8 cellular contexts compared by ENCODE assay signal in genomic region chr7:131501422-131501821, GRCh38. TPM values are rescaled to one million over a fixed set of nuclear protein-coding genes. Genes with fewer than 3 reads are reported as not detected.
DNase-seq lines count a peak whose midpoint lies in the region; ATAC-seq and TF ChIP-seq lines count a peak whose summit lies in the region.

No MANE protein-coding gene starts in this region.

- H3K9me3 Mint-ChIP-seq in CD4-positive, alpha-beta memory T cell, result no peaks in the 10 kb centered on the region
- H3K9me3 Mint-ChIP-seq in activated naive CD8-positive, alpha-beta T cell treated with anti-CD3 and anti-CD28 coated beads, Interleukin-2, amount 50 U/mL, for 24 hours, result no peaks in the 10 kb centered on the region

- no peak overlapping the region for H2AFZ ChIP-seq in KMS-11 (ENCODE audit: low read depth)

- no peaks in the 10 kb centered on the region for H4K20me1 ChIP-seq in KMS-11 (ENCODE audit: insufficient read depth)

- no peaks in the 10 kb centered on the region for H3K36me3 ChIP-seq in CD4-positive, alpha-beta memory T cell (ENCODE audit: insufficient read depth, low read length)
- H3K36me3 ChIP-seq in KMS-11 (ENCODE audit: insufficient read depth), result no peaks in the 10 kb centered on the region
- peaks cover 0 to 3% of the 10 kb centered on the region in 2 donors for H3K36me3 ChIP-seq in aorta (ENCODE audit: control insufficient read depth in 1 of 2, insufficient read depth in 2 of 2, low read length in 1 of 2)
- H3K36me3 ChIP-seq in upper lobe of right lung, result peaks cover 45% of the 10 kb centered on the region

- TF ChIP-seq CTCF in KMS-11 (conservative IDR thresholded peaks at IDR 0.05; ENCODE audit: low read depth, low read length), result no peak
- no peak for TF ChIP-seq CTCF in upper lobe of right lung (IDR thresholded peaks at IDR 0.05)

- peak; percentile 92 for ATAC-seq in GM21423 (IDR thresholded peaks at IDR 0.05; ENCODE audit: unreplicated experiment)
- ATAC-seq in activated naive CD8-positive, alpha-beta T cell treated with anti-CD3 and anti-CD28 coated beads, Interleukin-2, amount 50 U/mL, for 24 hours, result peak; percentile 92
- ATAC-seq in aorta (ENCODE audit: low FRiP score), result no peak
- no peak for ATAC-seq in upper lobe of right lung

- H3K27me3 Mint-ChIP-seq in CD4-positive, alpha-beta memory T cell, result no peaks in the 10 kb centered on the region
- H3K27me3 Mint-ChIP-seq in activated naive CD8-positive, alpha-beta T cell treated with anti-CD3 and anti-CD28 coated beads, Interleukin-2, amount 50 U/mL, for 24 hours, result no peaks in the 10 kb centered on the region

- H3K9ac ChIP-seq in KMS-11, result no peak overlapping the region

- CTCF ChIA-PET in CD4-positive, alpha-beta memory T cell (lab: Charles Lee; ENCODE audit: partially characterized antibody), result interaction anchor here (1.3 to 8.7 kb wide), 2 partner anchors 9 to 13 kb away, joined by 6 to 79 read pairs; no protein-coding TSS in a partner anchor

- H3K36me3 Mint-ChIP-seq in CD4-positive, alpha-beta memory T cell, result peaks cover 0 to 22% of the 10 kb centered on the region in 2 donors
- peaks cover 2% of the 10 kb centered on the region for H3K36me3 Mint-ChIP-seq in activated naive CD8-positive, alpha-beta T cell treated with anti-CD3 and anti-CD28 coated beads, Interleukin-2, amount 50 U/mL, for 24 hours (ENCODE audit: low read depth)

- H3K4me3 Mint-ChIP-seq in CD4-positive, alpha-beta memory T cell, result peak overlapping the region in 4 of 8 donors; percentile 3 to 35 (median 24)
- H3K4me3 Mint-ChIP-seq in activated naive CD8-positive, alpha-beta T cell treated with anti-CD3 and anti-CD28 coated beads, Interleukin-2, amount 50 U/mL, for 24 hours, result no peak overlapping the region

- no peaks in the 10 kb centered on the region for H3K79me2 ChIP-seq in KMS-11 (ENCODE audit: insufficient read depth, low read depth)

- WGBS in aorta, 2 donors, result 66 to 81% methylated on average over 3 of the region's 3 CpGs

- H3K27ac Mint-ChIP-seq in CD4-positive, alpha-beta memory T cell, result peak overlapping the region; percentile 17 to 92 (median 76)
- H3K27ac Mint-ChIP-seq in activated naive CD8-positive, alpha-beta T cell treated with anti-CD3 and anti-CD28 coated beads, Interleukin-2, amount 50 U/mL, for 24 hours, result no peak overlapping the region

- no peaks in the 10 kb centered on the region for H3K27me3 ChIP-seq in CD4-positive, alpha-beta memory T cell (ENCODE audit: insufficient read depth, low read length)
- no peaks in the 10 kb centered on the region for H3K27me3 ChIP-seq in KMS-11 (ENCODE audit: insufficient read depth, low read depth)
- H3K27me3 ChIP-seq in aorta (ENCODE audit: control insufficient read depth in 1 of 2, insufficient read depth in 2 of 2, low read length in 1 of 2), result no peaks in the 10 kb centered on the region
- H3K27me3 ChIP-seq in upper lobe of right lung, result no peaks in the 10 kb centered on the region

- no peaks in the 10 kb centered on the region for H3K9me3 ChIP-seq in CD4-positive, alpha-beta memory T cell (ENCODE audit: control insufficient read depth in 1 of 2, low read length in 2 of 2)
- no peaks in the 10 kb centered on the region for H3K9me3 ChIP-seq in aorta (ENCODE audit: control insufficient read depth, low read length)
- no peaks in the 10 kb centered on the region for H3K9me3 ChIP-seq in upper lobe of right lung

- intact Hi-C loops in CD4-positive, alpha-beta memory T cell (cut with micrococcal nuclease), result no loop called here
- intact Hi-C loops in aorta (cut with DNase I) (no loop called here), upper lobe of right lung (cut with DNase I) (no loop called here)

- H3K4me1 ChIP-seq in CD4-positive, alpha-beta memory T cell (ENCODE audit: insufficient read depth, low read length), result peaks cover 23% of the 10 kb centered on the region
- H3K4me1 ChIP-seq in KMS-11 (ENCODE audit: low read depth, poor library complexity, severe bottlenecking), result peaks cover 33% of the 10 kb centered on the region
- peaks cover 0 to 4% of the 10 kb centered on the region in 2 donors for H3K4me1 ChIP-seq in aorta (ENCODE audit: control insufficient read depth in 1 of 2, insufficient read depth in 2 of 2, low read length in 2 of 2)
- H3K4me1 ChIP-seq in upper lobe of right lung, result peaks cover 13% of the 10 kb centered on the region

- peak overlapping the region; percentile 59 for H3K4me2 ChIP-seq in KMS-11

- H3K4me3 ChIP-seq in CD4-positive, alpha-beta memory T cell (ENCODE audit: low read length in 2 of 2), result no peak overlapping the region
- H3K4me3 ChIP-seq in KMS-11 (IDR thresholded peaks at IDR 0.05; ENCODE audit: insufficient read depth, low read depth, low read length), result no peak overlapping the region
- no peak overlapping the region for H3K4me3 ChIP-seq in aorta (ENCODE audit: low read length in 2 of 2)
- H3K4me3 ChIP-seq in upper lobe of right lung, result no peak overlapping the region

- POLR2A ChIA-PET in CD4-positive, alpha-beta memory T cell (lab: Charles Lee; ENCODE audit: partially characterized antibody), result interaction anchor here (1.0 to 1.5 kb wide), 3 partner anchors 9 to 12 kb away, joined by 3 to 4 read pairs (median 4); no protein-coding TSS in a partner anchor

- H3K4me1 Mint-ChIP-seq in CD4-positive, alpha-beta memory T cell, result peaks cover 20 to 33% (median 23%) of the 10 kb centered on the region in 4 donors
- peaks cover 36% of the 10 kb centered on the region for H3K4me1 Mint-ChIP-seq in activated naive CD8-positive, alpha-beta T cell treated with anti-CD3 and anti-CD28 coated beads, Interleukin-2, amount 50 U/mL, for 24 hours

- no peak overlapping the region for H3K27ac ChIP-seq in CD4-positive, alpha-beta memory T cell (ENCODE audit: low read depth, low read length)
- peak overlapping the region; percentile 21; the same call in 1 of the 2 replicates for H3K27ac ChIP-seq in KMS-11
- H3K27ac ChIP-seq in aorta (ENCODE audit: low read depth in 1 of 2, low read length in 2 of 2), result no peak overlapping the region
- H3K27ac ChIP-seq in upper lobe of right lung, result no peak overlapping the region

- DNase-seq in CD4-positive, alpha-beta memory T cell, result peak; percentile 45 to 69 (median 51)
- DNase-seq in activated naive CD8-positive, alpha-beta T cell treated with anti-CD3 and anti-CD28 coated beads, Interleukin-2, amount 50 U/mL, for 24 hours, result no peak
- peak; percentile 25 for DNase-seq in stimulated activated CD8-positive, alpha-beta memory T cell treated with anti-CD3 and anti-CD28 coated beads, Interleukin-12 subunit alpha, Interleukin-12 subunit beta, amount 100 ng/mL, for 1 hour (ENCODE audit: low read depth)
- DNase-seq in COR-L47 (lab: John Stamatoyannopoulos, UW) (no peak), aorta (no peak), upper lobe of right lung (no peak)

RNA-seq across cellular contexts. Expression of gene PODXL, which starts 55.0 kb away (rescaled TPM):
- total RNA-seq in CD4-positive, alpha-beta memory T cell, result 1 to 10 TPM; 1.1 to 1.3 TPM
- polyA plus RNA-seq in CD4-positive, alpha-beta memory T cell, result 1 to 10 TPM in 1 of 2 donors, under 1 TPM in 1; 0.47 to 1.2 TPM
- total RNA-seq in aorta, result 10 to 100 TPM; 27.3 to 55.5 TPM
- polyA plus RNA-seq in aorta, result 1 to 10 TPM; 1.7 to 1.9 TPM
- total RNA-seq in upper lobe of right lung, result 99.9 TPM

Comparison
In these comparisons a context has a peak if more than half of its experiments do, and no peak if none do; other contexts are left out.
1. DNase-seq: peak in CD4-positive, alpha-beta memory T cell (5 of 5) and stimulated activated CD8-positive, alpha-beta memory T cell treated with anti-CD3 and anti-CD28 coated beads, Interleukin-12 subunit alpha, Interleukin-12 subunit beta, amount 100 ng/mL, for 1 hour (single experiment); none in activated naive CD8-positive, alpha-beta T cell treated with anti-CD3 and anti-CD28 coated beads, Interleukin-2, amount 50 U/mL, for 24 hours (single experiment), COR-L47 (single experiment), aorta (0 of 2) and upper lobe of right lung (single experiment).
2. ATAC-seq: peak in GM21423 (single experiment) and activated naive CD8-positive, alpha-beta T cell treated with anti-CD3 and anti-CD28 coated beads, Interleukin-2, amount 50 U/mL, for 24 hours (single experiment); none in aorta (single experiment) and upper lobe of right lung (single experiment).
3. RNA of gene PODXL, which starts 55.0 kb away (total RNA-seq): 99.9 TPM in upper lobe of right lung (single experiment) and 27.3 to 55.5 TPM in aorta; 1.1 to 1.3 TPM in CD4-positive, alpha-beta memory T cell; every median in the first group is over 10 times any median in the second.